In genomic region chr16:58773870-58774269, GRCh38 we compare ENCODE assay signal across 28 cellular contexts.
"Had no signal": no experiment of that assay in that cellular context is flagged by ENCODE, and none has a peak within 500 bp of the region (broad histone marks: within the 10 kb centered on the region; RNA-seq: fewer than 3 reads in every experiment).

No MANE protein-coding gene starts in this region.

- H3K9me3 ChIP-seq: ovary, psoas muscle, spleen, suprapubic skin, testis, tibial artery, transverse colon, vagina had no signal

- H3K9ac ChIP-seq: neural progenitor cell, parathyroid adenoma had no signal

- DNase-seq: natural killer cell; occipital lobe; ovary; posterior cingulate gyrus; psoas muscle; right cardiac atrium; spleen; stimulated activated CD4-positive, alpha-beta T cell treated with anti-CD3 and anti-CD28 coated beads, Interleukin-12 subunit alpha, Interleukin-12 subunit beta, amount 100 ng/mL, for 4 hours; stimulated activated CD4-positive, alpha-beta T cell treated with anti-CD3 and anti-CD28 coated beads, Interleukin-1b, Interleukin-23, amount 100 ng/mL, for 48 hours; stimulated activated CD4-positive, alpha-beta T cell treated with anti-CD3 and anti-CD28 coated beads, Interleukin-4, amount 100 ng/mL, for 1 hour; stimulated activated CD4-positive, alpha-beta T cell treated with anti-CD3 and anti-CD28 coated beads, Interleukin-4, amount 100 ng/mL, for 4 hours; stimulated activated CD8-positive, alpha-beta memory T cell treated with anti-CD3 and anti-CD28 coated beads, Interleukin-4, amount 100 ng/mL, for 48 hours; stimulated activated naive CD4-positive, alpha-beta T cell; stimulated activated naive CD8-positive, alpha-beta T cell treated with anti-CD3 and anti-CD28 coated beads, Interleukin-15, amount 100 ng/mL, for 72 hours; stimulated activated naive CD8-positive, alpha-beta T cell treated with anti-CD3 and anti-CD28 coated beads, Interleukin-15, Interleukin-2, amounts not matched to agents 100 U/mL and 50 U/mL, for 24 hours; substantia nigra; testis; tibial artery; transverse colon had no signal

- H3K27me3 ChIP-seq: neural progenitor cell, ovary, spleen, suprapubic skin, testis, tibial artery, transverse colon, vagina had no signal

- H3K27ac ChIP-seq: neural progenitor cell, ovary, parathyroid adenoma, psoas muscle, skin epidermis, spleen, suprapubic skin, testis, tibial artery, transverse colon, vagina had no signal

- H3K4me1 ChIP-seq: neural progenitor cell, parathyroid adenoma, psoas muscle, spleen, suprapubic skin, testis, tibial artery, transverse colon, vagina had no signal

- FAIRE-seq: urothelium cell line had no signal

- H3K4me2 ChIP-seq: neural progenitor cell, smooth muscle cell had no signal

- H3K36me3 ChIP-seq: neural progenitor cell, ovary, spleen, suprapubic skin, tibial artery, transverse colon, vagina had no signal

- ATAC-seq: natural killer cell; psoas muscle; right cardiac atrium; sciatic nerve; stimulated activated memory B cell treated with anti-CD40 and anti-IgM and Interleukin-4, amounts not matched to agents 10 μg/mL and 1 μg/mL and 100 μg/mL, for 72 hours; stimulated activated naive CD8-positive, alpha-beta T cell treated with anti-CD3 and anti-CD28 coated beads, Interleukin-15, amount 100 ng/mL, for 72 hours; stimulated activated naive CD8-positive, alpha-beta T cell treated with anti-CD3 and anti-CD28 coated beads, Interleukin-15, Interleukin-2, amounts not matched to agents 100 U/mL and 50 U/mL, for 24 hours had no signal

- H3K4me3 ChIP-seq: neural progenitor cell, ovary, psoas muscle, skin epidermis, smooth muscle cell, spleen, suprapubic skin, testis, tibial artery, transverse colon, vagina had no signal
